Comparison of ENCODE assay signal across 10 cellular contexts in genomic region chr10:95134490-95134889, GRCh38.
ATAC-seq and TF ChIP-seq lines count a peak whose summit lies in the region.
"Had no signal": no experiment of that assay in that cellular context is flagged by ENCODE, and none has a peak within 500 bp of the region (broad histone marks: within the 10 kb centered on the region; RNA-seq: fewer than 3 reads in every experiment).

No MANE protein-coding gene starts in this region.

- H3K4me3 ChIP-seq in HEK293 (ENCODE audit: low read depth, low read length) (no peak overlapping the region), Loucy (ENCODE audit: low read length, poor library complexity, severe bottlenecking) (no peak overlapping the region)
- H3K4me3 ChIP-seq: A549; BLaER1; BLaER1 treated with 17β-estradiol and CSF1 and Interleukin-3, amounts not matched to agents 10 nM and 100 nM had no signal

- no peaks in the 10 kb centered on the region for H3F3A ChIP-seq in Loucy (ENCODE audit: low read depth)

- TF ChIP-seq CTCF in HEK293 (tag by site-specific recombination; IDR thresholded peaks at IDR 0.05) (no peak), Loucy (conservative IDR thresholded peaks at IDR 0.05; ENCODE audit: low read length) (no peak)

- peak overlapping the region; percentile 29; the same call in 1 of the 2 replicates for H2AFZ ChIP-seq in Loucy (ENCODE audit: low read length)

- no peak overlapping the region for H3K4me2 ChIP-seq in Loucy (ENCODE audit: low read depth, low read length, poor library complexity, severe bottlenecking)
- H3K4me2 ChIP-seq: A549; BLaER1; BLaER1 treated with 17β-estradiol and CSF1 and Interleukin-3, amounts not matched to agents 10 nM and 100 nM had no signal

- no peaks in the 10 kb centered on the region for H3K79me2 ChIP-seq in Loucy (ENCODE audit: insufficient read depth, low read length)

- CTCF ChIA-PET in HEK293 (lab: Yijun Ruan, JAX) = interaction anchor here (0.6 to 4.0 kb wide), 9 partner anchors 49 to 1068 kb away, joined by 3 to 38 read pairs (median 6); no protein-coding TSS in a partner anchor

- no peaks in the 10 kb centered on the region for H3K27me3 ChIP-seq in Loucy (ENCODE audit: insufficient read depth, low read length, poor library complexity, severe bottlenecking)
- H3K27me3 ChIP-seq: BE2C; BLaER1; BLaER1 treated with 17β-estradiol and CSF1 and Interleukin-3, amounts not matched to agents 10 nM and 100 nM had no signal

- H3K9me2 ChIP-seq in Loucy (replicated peaks; ENCODE audit: low read depth, low read length) = no peaks in the 10 kb centered on the region

- no peaks in the 10 kb centered on the region for H3K9me3 ChIP-seq in HEK293 (ENCODE audit: control insufficient read depth, insufficient read depth, low read depth, low read length)
- no peaks in the 10 kb centered on the region for H3K9me3 ChIP-seq in Loucy (ENCODE audit: insufficient read depth, low read depth, low read length)
- H3K9me3 ChIP-seq: BE2C had no signal

- no peak for ATAC-seq in GM21447 (IDR thresholded peaks at IDR 0.05; ENCODE audit: unreplicated experiment)
- ATAC-seq in GM19395 (IDR thresholded peaks at IDR 0.05; ENCODE audit: unreplicated experiment) = no peak
- ATAC-seq: A549; CD8-positive, alpha-beta T cell had no signal

- H3K36me3 ChIP-seq in HEK293 (ENCODE audit: control insufficient read depth in 2 of 2, insufficient read depth in 1 of 2, low read length in 2 of 2) (no peaks in the 10 kb centered on the region), Loucy (ENCODE audit: insufficient read depth, low read length) (no peaks in the 10 kb centered on the region)
- H3K36me3 ChIP-seq: BE2C; BLaER1; BLaER1 treated with 17β-estradiol and CSF1 and Interleukin-3, amounts not matched to agents 10 nM and 100 nM had no signal

- no peaks in the 10 kb centered on the region for H4K20me1 ChIP-seq in Loucy (ENCODE audit: insufficient read depth, low read length, poor library complexity, severe bottlenecking)
- H4K20me1 ChIP-seq: BLaER1; BLaER1 treated with 17β-estradiol and CSF1 and Interleukin-3, amounts not matched to agents 10 nM and 100 nM had no signal

- POLR2A ChIA-PET in HEK293 (lab: Yijun Ruan, JAX) = no interaction called here

- no peaks in the 10 kb centered on the region for H3K4me1 ChIP-seq in HEK293 (ENCODE audit: control insufficient read depth, insufficient read depth, low read length)
- H3K4me1 ChIP-seq in Loucy (ENCODE audit: insufficient read depth, low read length, poor library complexity, severe bottlenecking) = peaks cover 4% of the 10 kb centered on the region
- H3K4me1 ChIP-seq: A549; BE2C; BLaER1; BLaER1 treated with 17β-estradiol and CSF1 and Interleukin-3, amounts not matched to agents 10 nM and 100 nM had no signal

- no peak overlapping the region for H3K9ac ChIP-seq in Loucy (ENCODE audit: low read depth, low read length, poor library complexity, severe bottlenecking)
- H3K9ac ChIP-seq: BLaER1; BLaER1 treated with 17β-estradiol and CSF1 and Interleukin-3, amounts not matched to agents 10 nM and 100 nM had no signal

- H3K27ac ChIP-seq in HEK293 (ENCODE audit: extremely low read depth, low read depth, low read length) = no peak overlapping the region
- H3K27ac ChIP-seq: A549; BLaER1; BLaER1 treated with 17β-estradiol and CSF1 and Interleukin-3, amounts not matched to agents 10 nM and 100 nM; C4-2B had no signal

TF ChIP-seq in HEK293, 187 proteins besides CTCF, POLR2A, EP300 and RAD21:
- TF ChIP-seq ZNF677 (tag by site-specific recombination; IDR thresholded peaks at IDR 0.05) (peak; percentile 94), ZNF341 (tag by site-specific recombination; IDR thresholded peaks at IDR 0.05; ENCODE audit: low read depth) (no peak)
TF ChIP-seq in HEK293: peak in this region for 1.
